10 cellular contexts compared by ENCODE assay signal in the genomic region with DNA sequence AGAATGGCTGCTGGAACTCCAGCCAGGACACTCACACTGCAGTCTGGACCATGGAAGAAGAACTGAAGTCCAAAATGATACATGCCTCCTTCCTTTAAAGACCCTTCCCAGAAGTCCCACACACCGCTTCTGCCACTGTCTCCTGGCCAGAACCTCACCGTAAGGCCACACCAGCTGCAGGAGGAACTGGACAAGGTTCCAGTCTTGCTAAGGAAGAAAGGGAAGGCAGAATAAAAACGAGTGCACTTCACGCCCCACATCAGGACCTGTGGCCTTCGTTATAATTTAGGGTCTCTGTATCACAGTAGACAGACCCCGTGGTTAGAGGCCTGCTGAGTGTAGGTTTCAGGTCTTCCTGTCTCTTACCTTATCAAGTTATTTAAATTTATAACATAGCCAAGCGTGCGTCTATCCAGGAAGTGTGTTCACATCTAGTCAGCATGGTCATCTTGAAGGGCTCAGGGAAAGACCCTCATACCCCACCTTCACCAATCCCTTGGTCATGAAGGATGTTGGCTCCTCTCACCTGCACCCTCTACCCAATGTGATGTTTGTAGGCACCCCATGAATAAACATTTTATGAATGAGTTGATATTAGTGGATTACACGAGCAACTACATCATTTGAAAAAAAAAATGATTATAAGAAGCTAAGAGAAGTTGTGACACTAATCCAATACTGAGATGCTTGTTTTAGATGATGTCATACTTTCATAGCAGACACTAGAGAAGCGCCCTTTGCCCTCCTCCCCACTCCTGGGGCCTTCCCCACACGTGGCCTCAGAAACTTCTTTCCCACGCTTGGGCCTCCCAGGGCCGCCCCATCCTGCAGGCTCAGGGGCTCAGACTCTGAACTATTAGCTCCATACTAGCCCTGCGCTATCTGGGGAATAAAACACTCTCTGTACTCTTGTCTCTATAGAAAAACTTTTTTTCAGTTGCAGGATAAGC.
DNase-seq lines count a peak whose midpoint lies in the region; ATAC-seq, FAIRE-seq and TF ChIP-seq lines count a peak whose summit lies in the region.
"Had no signal": no experiment of that assay in that cellular context is flagged by ENCODE, and none has a peak within 500 bp of the region (broad histone marks: within the 10 kb centered on the region; RNA-seq: fewer than 3 reads in every experiment).

No MANE protein-coding gene starts in this region.

- peaks cover 0 to 1% (median 0%) of the 10 kb centered on the region in 3 donors for H3K27me3 Mint-ChIP-seq in CD14-positive monocyte (ENCODE audit: low read depth in 3 of 3)
- H3K27me3 Mint-ChIP-seq in brain: peaks cover 3% of the 10 kb centered on the region

- 76 to 78% methylated on average over 14 of the region's 14 CpGs for WGBS in upper lobe of left lung, 2 donors

- intact Hi-C loops in CD14-positive monocyte (cut with micrococcal nuclease): loop anchor here (5.0 to 10.0 kb wide), 2 partner anchors 44 to 194 kb away; no protein-coding TSS in a partner anchor

- H3K9me3 Mint-ChIP-seq in CD14-positive monocyte (no peaks in the 10 kb centered on the region), brain (peaks cover 0 to 3% (median 0%) of the 10 kb centered on the region in 5 experiments)

- peak; percentile 67 for DNase-seq in CD14-positive monocyte (ENCODE audit: low spot score)
- no peak for DNase-seq in upper lobe of left lung
- no peak for DNase-seq in NCI-H1092 (lab: John Stamatoyannopoulos, UW)
- no peak for DNase-seq in HTR-8/SVneo (ENCODE audit: insufficient read length, low spot score)
- DNase-seq in hepatic stellate cell (ENCODE audit: low spot score): no peak

- no peaks in the 10 kb centered on the region for H3K36me3 ChIP-seq in upper lobe of left lung
- H3K36me3 ChIP-seq: right lobe of liver, SJSA1 had no signal

- TF ChIP-seq CTCF in CD14-positive monocyte (IDR thresholded peaks at IDR 0.05): no peak
- no peak for TF ChIP-seq CTCF in brain (conservative IDR thresholded peaks at IDR 0.05)
- TF ChIP-seq CTCF in upper lobe of left lung (IDR thresholded peaks at IDR 0.05): no peak

- H3K4me3 ChIP-seq in upper lobe of left lung: no peak overlapping the region
- H3K4me3 ChIP-seq: right lobe of liver, SJSA1 had no signal

- H3K27ac ChIP-seq in upper lobe of left lung: peak overlapping the region in 2 of 4 donors; percentile 35 to 83
- H3K27ac ChIP-seq: SJSA1 had no signal

- peaks cover 10 to 13% (median 11%) of the 10 kb centered on the region in 4 donors for H3K4me1 ChIP-seq in upper lobe of left lung
- H3K4me1 ChIP-seq: SJSA1 had no signal

- TF ChIP-seq POLR2A in upper lobe of left lung (IDR thresholded peaks at IDR 0.05): no peak

- H3K36me3 Mint-ChIP-seq in CD14-positive monocyte (peaks cover 15 to 19% of the 10 kb centered on the region in 2 donors), brain (no peaks in the 10 kb centered on the region)

- H3K27ac Mint-ChIP-seq in CD14-positive monocyte (peak overlapping the region; percentile 99 to 100 (median 99)), brain (peak overlapping the region in 4 of 5 experiments; percentile 27 to 71 (median 42))

- H3K4me3 Mint-ChIP-seq in CD14-positive monocyte: no peak overlapping the region
- no peak overlapping the region for H3K4me3 Mint-ChIP-seq in brain

- no peak for TF ChIP-seq EP300 in upper lobe of left lung (IDR thresholded peaks at IDR 0.05)

- H3K4me1 Mint-ChIP-seq in CD14-positive monocyte (peaks cover 61% of the 10 kb centered on the region), brain (peaks cover 49% of the 10 kb centered on the region)

- no peak for FAIRE-seq in HTR-8/SVneo (lab: Jason Lieb, UNC)

- ATAC-seq in GM19395 (IDR thresholded peaks at IDR 0.05; ENCODE audit: unreplicated experiment) (peak; percentile 48), HG03342 (IDR thresholded peaks at IDR 0.05; ENCODE audit: unreplicated experiment) (peak; percentile 44), upper lobe of left lung (ENCODE audit: low FRiP score in 2 of 2) (no peak)

- H3K27me3 ChIP-seq in upper lobe of left lung: no peaks in the 10 kb centered on the region
- H3K27me3 ChIP-seq: right lobe of liver, SJSA1 had no signal

- no peaks in the 10 kb centered on the region for H3K9me3 ChIP-seq in upper lobe of left lung
- H3K9me3 ChIP-seq: right lobe of liver, SJSA1 had no signal

Comparison
In these comparisons a context has a peak if more than half of its experiments do, and no peak if none do; other contexts are left out.
1. ATAC-seq: peak in GM19395 (single experiment) and HG03342 (single experiment); none in upper lobe of left lung (0 of 2).